Comparison of ENCODE assay signal across 8 cellular contexts in the genomic region with DNA sequence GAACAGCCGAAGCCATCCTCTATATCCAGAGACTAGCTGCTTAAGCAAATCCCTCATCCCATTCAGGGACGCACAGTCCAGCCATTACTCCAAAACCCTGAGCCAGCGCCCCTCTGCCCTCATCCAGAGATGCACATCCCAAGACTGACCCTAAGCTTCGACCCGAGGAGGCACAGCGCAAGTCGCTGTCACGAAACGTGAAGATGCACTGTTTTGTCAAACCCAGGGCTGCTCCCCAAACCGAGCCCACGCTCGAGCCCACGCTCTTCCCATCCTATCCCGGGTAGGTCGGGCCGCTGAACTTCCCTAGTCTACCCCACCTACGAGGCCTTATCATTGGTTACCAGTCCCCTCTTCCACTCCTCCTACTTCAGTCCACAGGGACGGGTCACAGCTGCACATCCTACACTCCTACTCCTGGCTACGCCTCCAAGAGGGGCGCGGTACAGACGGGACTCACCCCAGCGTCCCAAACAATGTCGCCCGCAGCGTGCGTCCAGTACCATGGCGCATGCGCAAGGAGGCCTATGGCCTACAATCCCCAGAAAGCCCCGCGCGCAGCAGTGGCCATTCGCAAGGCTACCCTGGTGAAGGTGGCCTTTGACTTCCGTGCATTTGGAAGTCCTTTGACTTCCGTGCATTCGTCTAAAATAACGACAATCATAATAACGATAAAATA. TPM values are rescaled to one million over a fixed set of nuclear protein-coding genes. Genes with fewer than 3 reads are reported as not detected.
DNase-seq lines count a peak whose midpoint lies in the region; ATAC-seq and TF ChIP-seq lines count a peak whose summit lies in the region.

TSS of gene ZNF285 (minus strand) at position 501 of the 679 bp plus-strand sequence. CDS start 4,395 bp downstream, outside the sequence.

- no peaks in the 10 kb centered on the region for H3K4me1 ChIP-seq in SJSA1 (replicated peaks)

- in situ Hi-C loops in astrocyte of the spinal cord (cut with HindIII; ENCODE audit: low sequenced_read_pairs), result no loop called here

- no peaks in the 10 kb centered on the region for H3K36me3 ChIP-seq in SJSA1

- peaks cover 2% of the 10 kb centered on the region; the same call in 1 of the 2 replicates for H3K9me3 ChIP-seq in SJSA1 (replicated peaks)

- H3K4me3 ChIP-seq in SJSA1 (peak within 1 kb of the TSS; percentile 46), astrocyte of the spinal cord (ENCODE audit: low read depth, low read length) (peak within 1 kb of the TSS; percentile 67)

- no peak for TF ChIP-seq CTCF in astrocyte of the spinal cord (IDR thresholded peaks at IDR 0.05; ENCODE audit: low read depth, low read length)

- no peaks in the 10 kb centered on the region for H3K27me3 ChIP-seq in SJSA1 (replicated peaks)

- H3K27ac ChIP-seq in SJSA1, result no peak within 1 kb of the TSS

- DNase-seq in SJSA1 (ENCODE audit: low read depth in 1 of 2, low spot score in 2 of 2) (peak; percentile 86 to 94), astrocyte of the spinal cord (ENCODE audit: low read depth, low spot score) (peak; percentile 96), iPS DF 19.7 (ENCODE audit: low read depth, low spot score) (peak; percentile 87), sciatic nerve (ENCODE audit: low spot score) (peak; percentile 94), NCI-H2171 treated with DMSO at 0.1 percent for 48 hours (lab: John Stamatoyannopoulos, UW) (no peak), NCI-H82 (lab: John Stamatoyannopoulos, UW) (no peak)

- ATAC-seq in GM18508 (IDR thresholded peaks at IDR 0.05; ENCODE audit: insufficient read depth, unreplicated experiment) (peak; percentile 72), sciatic nerve (peak; percentile 100), HG03469 (IDR thresholded peaks at IDR 0.05; ENCODE audit: unreplicated experiment) (no peak)

- intact Hi-C loops in sciatic nerve (cut with DNase I), result no loop called here

RNA-seq across cellular contexts. Expression of gene ZNF285, which starts in this region (rescaled TPM):
- total RNA-seq in SJSA1 (2014; rRNA removed; shearing (Covaris generic)), result 3.7 and 4.1 TPM in 2 replicates
- total RNA-seq in sciatic nerve, result 7.7 TPM

Comparison
In these comparisons a context has a peak if more than half of its experiments do, and no peak if none do; other contexts are left out.
1. DNase-seq: peak in SJSA1 (2 of 2), astrocyte of the spinal cord (single experiment), iPS DF 19.7 (single experiment) and sciatic nerve (single experiment); none in NCI-H2171 treated with DMSO at 0.1 percent for 48 hours (single experiment) and NCI-H82 (single experiment).